ENCODE assay signal across 23 cellular contexts in the genomic region with DNA sequence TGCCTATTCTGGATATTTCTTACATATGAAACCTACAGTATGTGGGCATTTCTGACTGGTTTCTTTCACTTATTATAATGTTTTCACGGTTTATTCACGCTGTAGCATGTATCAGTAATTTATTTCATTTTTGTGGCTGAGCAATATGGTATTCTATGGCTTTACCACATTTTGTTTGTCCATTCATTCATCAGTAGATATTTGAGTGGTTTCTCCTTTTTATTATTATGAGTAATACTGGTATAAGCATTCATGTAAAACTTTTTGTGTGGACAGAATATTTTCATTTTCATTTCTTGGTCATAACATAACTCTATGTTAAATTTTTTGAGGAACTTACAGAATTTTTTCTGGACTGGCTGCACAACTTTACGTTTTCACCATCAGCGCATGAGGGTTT.
"Had no signal": no experiment of that assay in that cellular context is flagged by ENCODE, and none has a peak within 500 bp of the region (broad histone marks: within the 10 kb centered on the region; RNA-seq: fewer than 3 reads in every experiment).

No MANE protein-coding gene starts in this region.

- DNase-seq: dermis blood vessel endothelial cell; dorsolateral prefrontal cortex; effector CD4-positive, alpha-beta T cell; effector memory CD4-positive, alpha-beta T cell; erythroblast; esophagus squamous epithelium; foreskin fibroblast; foreskin melanocyte; gastrocnemius medialis; glutamatergic neuron; head of caudate nucleus; heart right ventricle; hippocampal formation; left cardiac atrium; left lung; left ventricle myocardium superior; lower lobe of right lung; mesenchymal stem cell; mucosa of descending colon; naive B cell had no signal

- H3K4me1 ChIP-seq: esophagus squamous epithelium, gastrocnemius medialis, heart right ventricle, left lung, lower lobe of right lung had no signal

- H3K4me3 ChIP-seq: coronary artery, dorsolateral prefrontal cortex, esophagus squamous epithelium, gastrocnemius medialis, heart right ventricle, left lung, lower lobe of right lung, mucosa of descending colon had no signal

- H3K36me3 ChIP-seq: esophagus squamous epithelium, gastrocnemius medialis, heart right ventricle, left lung, lower lobe of right lung had no signal

- ATAC-seq: esophagus mucosa, gastrocnemius medialis, heart right ventricle, left cardiac atrium, left lung, left ventricle myocardium superior, lower lobe of right lung, mucosa of descending colon had no signal

- H3K27me3 ChIP-seq: esophagus squamous epithelium, gastrocnemius medialis, heart right ventricle, left lung had no signal

- H3K9me3 ChIP-seq: esophagus squamous epithelium, gastrocnemius medialis, heart right ventricle, left lung, lower lobe of right lung, mucosa of descending colon had no signal

- H3K27ac ChIP-seq: coronary artery, dorsolateral prefrontal cortex, epithelial cell of prostate, esophagus squamous epithelium, gastrocnemius medialis, heart right ventricle, left lung, lower lobe of right lung had no signal
